ENCODE assay signal across 1 cellular context in genomic region chr2:219500135-219500534, GRCh38.
TF ChIP-seq lines count a peak whose summit lies in the region.

No MANE protein-coding gene starts in this region.

TF ChIP-seq in IMR-90, 13 proteins besides CTCF, POLR2A, EP300 and RAD21 (continued from another document):
- TF ChIP-seq ELK1 (IDR thresholded peaks at IDR 0.05; ENCODE audit: borderline replicate concordance, low read depth, low read length) (no peak), CHD1 (IDR thresholded peaks at IDR 0.05; ENCODE audit: low read depth, low read length) (no peak), CEBPB (IDR thresholded peaks at IDR 0.05; ENCODE audit: low read depth, low read length) (no peak), FOS (IDR thresholded peaks at IDR 0.05; ENCODE audit: low read depth, low read length) (no peak), MAFK (IDR thresholded peaks at IDR 0.05; ENCODE audit: low read depth, low read length) (no peak), MXI1 (IDR thresholded peaks at IDR 0.05; ENCODE audit: borderline replicate concordance, low read depth, low read length) (no peak), BHLHE40 (IDR thresholded peaks at IDR 0.05; ENCODE audit: low read depth, low read length) (no peak)
TF ChIP-seq in IMR-90: peak in this region for 0.
